Comparison of ENCODE assay signal across 12 cellular contexts in the genomic region with DNA sequence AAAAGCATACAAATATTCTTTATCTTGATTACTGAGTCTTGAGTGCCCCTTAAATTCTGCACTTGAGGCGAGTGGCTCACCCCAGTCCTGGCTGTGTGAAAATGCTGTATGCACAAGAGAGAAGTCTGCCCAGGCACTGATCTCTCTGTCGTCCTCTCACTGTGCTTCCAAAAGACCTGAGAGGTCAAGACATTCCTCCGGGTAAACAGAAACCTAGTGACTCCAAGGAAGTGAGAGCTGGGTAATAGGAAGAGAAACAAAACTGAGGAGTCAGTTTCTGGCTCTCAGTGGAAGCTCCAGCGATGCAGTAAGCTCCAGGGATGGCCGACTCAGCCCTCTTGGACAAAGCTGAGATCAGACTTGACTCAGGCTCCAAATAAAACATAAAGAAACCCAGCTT.
DNase-seq lines count a peak whose midpoint lies in the region; ATAC-seq and TF ChIP-seq lines count a peak whose summit lies in the region.
"Had no signal": no experiment of that assay in that cellular context is flagged by ENCODE, and none has a peak within 500 bp of the region (broad histone marks: within the 10 kb centered on the region; RNA-seq: fewer than 3 reads in every experiment).

No MANE protein-coding gene starts in this region.

- H3K27ac Mint-ChIP-seq in activated CD4-positive, alpha-beta T cell treated with anti-CD3 and anti-CD28 coated beads for 36 hours: peak overlapping the region; percentile 28
- H3K27ac Mint-ChIP-seq in activated CD4-positive, alpha-beta T cell treated with anti-CD3 and anti-CD28 coated beads, Interleukin-2, amount 10 ng/mL, durations not matched to agents 24 days and 14 days: no peak overlapping the region
- peak overlapping the region; percentile 16 for H3K27ac Mint-ChIP-seq in activated CD8-positive, alpha-beta T cell treated with anti-CD3 and anti-CD28 coated beads, Interleukin-2, amount 10 ng/mL, durations not matched to agents 7 days and 5 days
- H3K27ac Mint-ChIP-seq in stimulated activated effector memory CD8-positive, alpha-beta T cell treated with anti-CD3 and anti-CD28 coated beads, Interleukin-12 subunit alpha, Interleukin-12 subunit beta, amount 100 ng/mL, for 72 hours: peak overlapping the region; percentile 68
- H3K27ac Mint-ChIP-seq: naive B cell had no signal

- H3K36me3 Mint-ChIP-seq in activated CD4-positive, alpha-beta T cell treated with anti-CD3 and anti-CD28 coated beads for 36 hours (ENCODE audit: low read depth): peaks cover 8% of the 10 kb centered on the region
- H3K36me3 Mint-ChIP-seq in activated CD4-positive, alpha-beta T cell treated with anti-CD3 and anti-CD28 coated beads, Interleukin-2, amount 10 ng/mL, durations not matched to agents 24 days and 14 days (ENCODE audit: low read depth): peaks cover 11% of the 10 kb centered on the region
- H3K36me3 Mint-ChIP-seq in activated CD8-positive, alpha-beta T cell treated with anti-CD3 and anti-CD28 coated beads, Interleukin-2, amount 10 ng/mL, durations not matched to agents 7 days and 5 days (ENCODE audit: low read depth): peaks cover 26% of the 10 kb centered on the region
- peaks cover 16% of the 10 kb centered on the region for H3K36me3 Mint-ChIP-seq in stimulated activated effector memory CD8-positive, alpha-beta T cell treated with anti-CD3 and anti-CD28 coated beads, Interleukin-12 subunit alpha, Interleukin-12 subunit beta, amount 100 ng/mL, for 72 hours

- no peaks in the 10 kb centered on the region for H3K9me3 Mint-ChIP-seq in activated CD4-positive, alpha-beta T cell treated with anti-CD3 and anti-CD28 coated beads for 36 hours (ENCODE audit: low read depth)
- no peaks in the 10 kb centered on the region for H3K9me3 Mint-ChIP-seq in activated CD4-positive, alpha-beta T cell treated with anti-CD3 and anti-CD28 coated beads, Interleukin-2, amount 10 ng/mL, durations not matched to agents 24 days and 14 days
- H3K9me3 Mint-ChIP-seq in activated CD8-positive, alpha-beta T cell treated with anti-CD3 and anti-CD28 coated beads, Interleukin-2, amount 10 ng/mL, durations not matched to agents 7 days and 5 days (ENCODE audit: insufficient read depth): no peaks in the 10 kb centered on the region
- no peaks in the 10 kb centered on the region for H3K9me3 Mint-ChIP-seq in stimulated activated effector memory CD8-positive, alpha-beta T cell treated with anti-CD3 and anti-CD28 coated beads, Interleukin-12 subunit alpha, Interleukin-12 subunit beta, amount 100 ng/mL, for 72 hours
- H3K9me3 Mint-ChIP-seq: naive B cell had no signal

- no peak for DNase-seq in activated CD4-positive, alpha-beta T cell treated with anti-CD3 and anti-CD28 coated beads for 36 hours
- DNase-seq in activated CD4-positive, alpha-beta T cell treated with anti-CD3 and anti-CD28 coated beads, Interleukin-2, amount 10 ng/mL, durations not matched to agents 24 days and 14 days: no peak
- no peak for DNase-seq in activated CD8-positive, alpha-beta T cell treated with anti-CD3 and anti-CD28 coated beads, Interleukin-2, amount 10 ng/mL, durations not matched to agents 7 days and 5 days
- DNase-seq in fibroblast of villous mesenchyme (ENCODE audit: low read depth): peak; percentile 32
- no peak for DNase-seq in stimulated activated effector memory CD8-positive, alpha-beta T cell treated with anti-CD3 and anti-CD28 coated beads, Interleukin-12 subunit alpha, Interleukin-12 subunit beta, amount 100 ng/mL, for 72 hours (ENCODE audit: low spot score in 2 of 2)
- DNase-seq in GM19238 (ENCODE audit: insufficient read length, low spot score): no peak
- DNase-seq in AML-193 (lab: John Stamatoyannopoulos, UW): no peak
- DNase-seq: heart right ventricle; naive B cell; stimulated activated CD4-positive, alpha-beta T cell treated with anti-CD3 and anti-CD28 coated beads, Interleukin-4, amount 100 ng/mL, for 1 hour had no signal

- H3K4me3 ChIP-seq in fibroblast of villous mesenchyme (ENCODE audit: low read depth, low read length): no peak overlapping the region
- H3K4me3 ChIP-seq: breast epithelium, heart right ventricle had no signal

- POLR2A ChIA-PET in activated CD4-positive, alpha-beta T cell treated with anti-CD3 and anti-CD28 coated beads for 36 hours (lab: Charles Lee): no interaction called here
- POLR2A ChIA-PET in activated CD8-positive, alpha-beta T cell treated with anti-CD3 and anti-CD28 coated beads, Interleukin-2, amount 10 ng/mL, durations not matched to agents 7 days and 5 days (lab: Charles Lee): no interaction called here

- H3K4me1 Mint-ChIP-seq in activated CD4-positive, alpha-beta T cell treated with anti-CD3 and anti-CD28 coated beads for 36 hours: peaks cover 76% of the 10 kb centered on the region
- H3K4me1 Mint-ChIP-seq in activated CD4-positive, alpha-beta T cell treated with anti-CD3 and anti-CD28 coated beads, Interleukin-2, amount 10 ng/mL, durations not matched to agents 24 days and 14 days: peaks cover 48% of the 10 kb centered on the region
- peaks cover 55% of the 10 kb centered on the region for H3K4me1 Mint-ChIP-seq in activated CD8-positive, alpha-beta T cell treated with anti-CD3 and anti-CD28 coated beads, Interleukin-2, amount 10 ng/mL, durations not matched to agents 7 days and 5 days (ENCODE audit: low read depth)
- peaks cover 78% of the 10 kb centered on the region for H3K4me1 Mint-ChIP-seq in stimulated activated effector memory CD8-positive, alpha-beta T cell treated with anti-CD3 and anti-CD28 coated beads, Interleukin-12 subunit alpha, Interleukin-12 subunit beta, amount 100 ng/mL, for 72 hours
- H3K4me1 Mint-ChIP-seq: naive B cell had no signal

- ATAC-seq in activated CD4-positive, alpha-beta T cell treated with anti-CD3 and anti-CD28 coated beads for 36 hours: no peak
- no peak for ATAC-seq in activated CD8-positive, alpha-beta T cell treated with anti-CD3 and anti-CD28 coated beads, Interleukin-2, amount 10 ng/mL, durations not matched to agents 7 days and 5 days
- ATAC-seq in stimulated activated effector memory CD8-positive, alpha-beta T cell treated with anti-CD3 and anti-CD28 coated beads, Interleukin-12 subunit alpha, Interleukin-12 subunit beta, amount 100 ng/mL, for 72 hours: no peak
- no peak for ATAC-seq in GM18909 (IDR thresholded peaks at IDR 0.05; ENCODE audit: poor library complexity, unreplicated experiment)

- TF ChIP-seq CTCF in fibroblast of villous mesenchyme (IDR thresholded peaks at IDR 0.05; ENCODE audit: insufficient read depth, low read depth, low read length): no peak

- no peak overlapping the region for H3K4me3 Mint-ChIP-seq in activated CD4-positive, alpha-beta T cell treated with anti-CD3 and anti-CD28 coated beads for 36 hours
- no peak overlapping the region for H3K4me3 Mint-ChIP-seq in activated CD4-positive, alpha-beta T cell treated with anti-CD3 and anti-CD28 coated beads, Interleukin-2, amount 10 ng/mL, durations not matched to agents 24 days and 14 days
- no peak overlapping the region for H3K4me3 Mint-ChIP-seq in activated CD8-positive, alpha-beta T cell treated with anti-CD3 and anti-CD28 coated beads, Interleukin-2, amount 10 ng/mL, durations not matched to agents 7 days and 5 days
- no peak overlapping the region for H3K4me3 Mint-ChIP-seq in stimulated activated effector memory CD8-positive, alpha-beta T cell treated with anti-CD3 and anti-CD28 coated beads, Interleukin-12 subunit alpha, Interleukin-12 subunit beta, amount 100 ng/mL, for 72 hours
- H3K4me3 Mint-ChIP-seq: naive B cell had no signal

- H3K27me3 Mint-ChIP-seq in activated CD4-positive, alpha-beta T cell treated with anti-CD3 and anti-CD28 coated beads for 36 hours: no peaks in the 10 kb centered on the region
- no peaks in the 10 kb centered on the region for H3K27me3 Mint-ChIP-seq in activated CD4-positive, alpha-beta T cell treated with anti-CD3 and anti-CD28 coated beads, Interleukin-2, amount 10 ng/mL, durations not matched to agents 24 days and 14 days
- no peaks in the 10 kb centered on the region for H3K27me3 Mint-ChIP-seq in activated CD8-positive, alpha-beta T cell treated with anti-CD3 and anti-CD28 coated beads, Interleukin-2, amount 10 ng/mL, durations not matched to agents 7 days and 5 days (ENCODE audit: low read depth)

- intact Hi-C loops in activated CD4-positive, alpha-beta T cell treated with anti-CD3 and anti-CD28 coated beads for 36 hours (cut with DNase I, micrococcal nuclease): no loop called here
- intact Hi-C loops in activated CD4-positive, alpha-beta T cell treated with anti-CD3 and anti-CD28 coated beads, Interleukin-2, amount 10 ng/mL, durations not matched to agents 24 days and 14 days (cut with micrococcal nuclease): no loop called here

- CTCF ChIA-PET in activated CD4-positive, alpha-beta T cell treated with anti-CD3 and anti-CD28 coated beads for 36 hours (lab: Charles Lee): interaction anchor here (0.6 to 3.0 kb wide), 7 partner anchors 8 to 124 kb away, joined by 3 to 31 read pairs (median 4); no protein-coding TSS in a partner anchor
- CTCF ChIA-PET in activated CD8-positive, alpha-beta T cell treated with anti-CD3 and anti-CD28 coated beads, Interleukin-2, amount 10 ng/mL, durations not matched to agents 7 days and 5 days (lab: Charles Lee): interaction anchor here (2.1 to 2.6 kb wide), 4 partner anchors 7 to 152 kb away, joined by 7 to 26 read pairs (median 13); no protein-coding TSS in a partner anchor
